Comparison of ENCODE assay signal across 1 cellular context in the genomic region with DNA sequence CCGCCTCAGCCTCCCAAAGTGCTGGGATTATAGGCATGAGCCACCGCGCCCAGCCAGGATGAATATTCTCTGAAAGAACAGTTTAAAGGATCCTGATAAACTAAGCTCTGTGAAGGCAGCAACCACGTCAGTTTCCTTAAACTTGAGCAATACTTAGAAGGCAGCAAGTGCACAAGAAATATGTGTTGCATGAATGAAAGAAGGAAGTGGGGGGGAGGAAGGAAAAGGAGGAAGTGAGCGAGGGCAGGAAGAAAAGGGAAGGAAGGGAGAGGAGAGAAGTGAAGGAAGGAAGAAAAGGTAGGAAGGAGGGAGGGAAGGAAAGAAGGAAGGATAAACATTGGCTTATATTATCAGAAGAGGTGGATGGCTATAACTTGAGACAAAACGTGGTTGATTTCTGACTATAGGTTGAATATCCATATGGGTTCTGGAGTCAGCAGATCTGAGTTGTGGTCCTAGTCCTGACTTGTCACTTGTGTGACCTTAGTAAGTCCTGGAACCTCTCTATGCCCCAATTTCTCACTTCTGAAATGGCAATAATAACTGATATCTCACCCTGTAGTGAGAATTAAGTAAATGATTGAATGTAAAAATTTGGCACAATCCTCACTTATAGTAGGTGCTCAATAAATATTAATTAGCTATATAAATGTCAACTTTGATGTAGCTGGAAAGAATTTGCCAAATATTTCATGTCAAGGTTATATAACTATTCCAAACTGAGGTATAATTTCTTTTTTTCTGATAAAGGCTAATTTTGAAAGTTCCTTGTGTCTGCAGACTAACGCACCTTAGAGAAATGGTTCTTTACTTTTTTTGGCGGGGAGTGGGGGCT.
TF ChIP-seq lines count a peak whose summit lies in the region.

No MANE protein-coding gene starts in this region.

TF ChIP-seq in liver, 16 proteins besides CTCF, POLR2A, EP300 and RAD21 (continued from another document):
- TF ChIP-seq, protein P1, sequence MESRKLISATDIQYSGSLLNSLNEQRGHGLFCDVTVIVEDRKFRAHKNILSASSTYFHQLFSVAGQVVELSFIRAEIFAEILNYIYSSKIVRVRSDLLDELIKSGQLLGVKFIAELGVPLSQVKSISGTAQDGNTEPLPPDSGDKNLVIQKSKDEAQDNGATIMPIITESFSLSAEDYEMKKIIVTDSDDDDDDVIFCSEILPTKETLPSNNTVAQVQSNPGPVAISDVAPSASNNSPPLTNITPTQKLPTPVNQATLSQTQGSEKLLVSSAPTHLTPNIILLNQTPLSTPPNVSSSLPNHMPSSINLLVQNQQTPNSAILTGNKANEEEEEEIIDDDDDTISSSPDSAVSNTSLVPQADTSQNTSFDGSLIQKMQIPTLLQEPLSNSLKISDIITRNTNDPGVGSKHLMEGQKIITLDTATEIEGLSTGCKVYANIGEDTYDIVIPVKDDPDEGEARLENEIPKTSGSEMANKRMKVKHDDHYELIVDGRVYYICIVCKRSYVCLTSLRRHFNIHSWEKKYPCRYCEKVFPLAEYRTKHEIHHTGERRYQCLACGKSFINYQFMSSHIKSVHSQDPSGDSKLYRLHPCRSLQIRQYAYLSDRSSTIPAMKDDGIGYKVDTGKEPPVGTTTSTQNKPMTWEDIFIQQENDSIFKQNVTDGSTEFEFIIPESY (IDR thresholded peaks at IDR 0.05), result no peak
- TF ChIP-seq HNF4A (conservative IDR thresholded peaks at IDR 0.05), result no peak
- no peak for TF ChIP-seq FOXA1 (IDR thresholded peaks at IDR 0.05)
- no peak for TF ChIP-seq TAF1 (conservative IDR thresholded peaks at IDR 0.05)
- no peak for TF ChIP-seq GABPA (IDR thresholded peaks at IDR 0.05 in 1 of 2, conservative IDR thresholded peaks at IDR 0.05 in 1 of 2)
- no peak for TF ChIP-seq HNF4G (IDR thresholded peaks at IDR 0.05)
- TF ChIP-seq, protein P2, sequence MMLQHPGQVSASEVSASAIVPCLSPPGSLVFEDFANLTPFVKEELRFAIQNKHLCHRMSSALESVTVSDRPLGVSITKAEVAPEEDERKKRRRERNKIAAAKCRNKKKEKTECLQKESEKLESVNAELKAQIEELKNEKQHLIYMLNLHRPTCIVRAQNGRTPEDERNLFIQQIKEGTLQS (IDR thresholded peaks at IDR 0.05), result no peak
- TF ChIP-seq RXRA (IDR thresholded peaks at IDR 0.05), result no peak
- TF ChIP-seq, protein P3, sequence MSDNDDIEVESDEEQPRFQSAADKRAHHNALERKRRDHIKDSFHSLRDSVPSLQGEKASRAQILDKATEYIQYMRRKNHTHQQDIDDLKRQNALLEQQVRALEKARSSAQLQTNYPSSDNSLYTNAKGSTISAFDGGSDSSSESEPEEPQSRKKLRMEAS (IDR thresholded peaks at IDR 0.05), result peak; percentile 67
- TF ChIP-seq JUND (IDR thresholded peaks at IDR 0.05), result no peak
- TF ChIP-seq FOXA2 (IDR thresholded peaks at IDR 0.05), result no peak
- no peak for TF ChIP-seq SP1 (IDR thresholded peaks at IDR 0.05)
